Comparison of ENCODE assay signal across 11 cellular contexts in the genomic region with DNA sequence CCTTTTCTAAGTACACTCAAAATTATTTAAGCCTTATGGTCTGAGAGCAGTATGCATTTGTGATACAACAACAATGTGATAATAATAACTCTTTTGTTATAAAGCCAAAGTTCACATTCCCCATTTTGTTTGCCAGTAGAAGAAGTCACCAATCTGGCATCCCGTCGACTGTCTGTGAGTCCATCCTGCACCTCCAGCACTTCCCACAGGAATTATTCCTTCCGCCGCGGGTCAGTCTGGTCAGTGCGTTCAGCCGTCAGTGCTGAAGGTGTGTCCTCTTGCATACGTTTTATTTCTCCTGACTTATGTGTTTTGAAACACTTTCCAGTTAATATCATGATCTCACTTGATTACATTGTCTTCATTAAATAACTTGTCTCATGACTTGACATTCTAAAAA.
"Had no signal": no experiment of that assay in that cellular context is flagged by ENCODE, and none has a peak within 500 bp of the region (broad histone marks: within the 10 kb centered on the region; RNA-seq: fewer than 3 reads in every experiment).

No MANE protein-coding gene starts in this region.

- H3K27ac ChIP-seq: GM23248 had no signal

- H3K27ac Mint-ChIP-seq: GM23338, H9, HFFc6 had no signal

- H3K4me3 Mint-ChIP-seq: GM23338, H9, HFFc6 had no signal

- H3K4me1 ChIP-seq: HAP-1 had no signal

- FAIRE-seq: H1, H54 had no signal

- H2AFZ ChIP-seq: GM23248, GM23338 had no signal

- H3K9ac ChIP-seq: GM23248 had no signal

- H3K9me3 Mint-ChIP-seq: GM23338, H9, HFFc6 had no signal

- DNase-seq: GM23248, GOT3, H7, H9, HCEC 1CT, HFFc6 had no signal

- H3K36me3 ChIP-seq: HAP-1 had no signal

- H3K9me3 ChIP-seq: HAP-1 had no signal

- ATAC-seq: GM23338, HCT116 had no signal

- H3K4me3 ChIP-seq: GM23248, GM23338, HAP-1 had no signal

- H3K4me2 ChIP-seq: GM23338 had no signal
